Comparison of ENCODE assay signal across 8 cellular contexts in the genomic region with DNA sequence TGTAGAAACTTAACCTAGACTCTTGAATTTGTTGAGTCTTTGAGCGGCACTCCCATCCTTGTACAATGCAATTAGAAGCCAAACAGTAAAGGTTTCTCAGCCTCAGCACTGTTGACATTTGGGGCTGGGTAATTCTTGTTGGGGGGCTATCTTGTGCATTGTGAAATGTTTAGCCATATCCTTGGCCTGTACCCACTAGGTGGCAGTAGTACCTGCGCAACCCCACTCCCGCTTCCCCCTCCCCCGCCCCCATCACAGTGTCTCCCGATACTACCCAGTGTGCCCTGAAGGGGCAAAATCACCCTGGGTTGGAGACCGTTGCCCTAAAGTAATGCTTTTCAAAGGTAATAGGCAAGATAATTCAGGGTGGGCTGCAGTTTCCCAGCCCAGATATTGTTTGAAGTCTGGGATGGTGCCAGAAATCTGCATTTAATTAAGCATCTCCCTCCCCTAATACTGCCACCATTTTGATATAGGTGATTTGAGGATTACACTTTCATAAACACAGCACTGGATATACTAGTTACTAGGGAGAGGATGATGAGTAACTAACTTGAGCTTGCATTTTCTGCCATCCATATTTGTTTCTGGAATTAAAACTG. TPM values are rescaled to one million over a fixed set of nuclear protein-coding genes. Genes with fewer than 3 reads are reported as not detected.
DNase-seq lines count a peak whose midpoint lies in the region; ATAC-seq lines count a peak whose summit lies in the region.

No MANE protein-coding gene starts in this region.

- intact Hi-C loops in right cardiac atrium (cut with DNase I) = no loop called here

- H3K27me3 ChIP-seq in right cardiac atrium (ENCODE audit: control insufficient read depth, insufficient read depth) (no peaks in the 10 kb centered on the region), skeletal muscle satellite cell (ENCODE audit: control insufficient read depth, insufficient read depth, low read length) (no peaks in the 10 kb centered on the region)

- 17% methylated on average over 6 of the region's 6 CpGs for whole genome bisulfite sequencing in right cardiac atrium

- peaks cover 18% of the 10 kb centered on the region for H3K4me1 Mint-ChIP-seq in T-helper 1 cell treated with Interleukin-12 subunit alpha and Interleukin-12 subunit beta and Interleukin-4 antibody, amounts not matched to agents 30 μg/mL and 1 μg/mL, for 36 hours (ENCODE audit: low read depth)

- H3K4me1 ChIP-seq in right cardiac atrium (ENCODE audit: control insufficient read depth, insufficient read depth, low read length) (no peaks in the 10 kb centered on the region), skeletal muscle satellite cell (ENCODE audit: control insufficient read depth, insufficient read depth, low read length) (peaks cover 14% of the 10 kb centered on the region)

- no peak overlapping the region for H3K9ac ChIP-seq in skeletal muscle satellite cell (ENCODE audit: low read depth, low read length)

- no peak overlapping the region for H3K27ac Mint-ChIP-seq in T-helper 1 cell treated with Interleukin-12 subunit alpha and Interleukin-12 subunit beta and Interleukin-4 antibody, amounts not matched to agents 30 μg/mL and 1 μg/mL, for 36 hours

- peaks cover 25% of the 10 kb centered on the region for H3K36me3 ChIP-seq in skeletal muscle satellite cell (ENCODE audit: insufficient read depth, low read length)

- H3K4me3 ChIP-seq in right cardiac atrium (ENCODE audit: low read length) (no peak overlapping the region), skeletal muscle satellite cell (ENCODE audit: low read length) (no peak overlapping the region)

- H3K4me2 ChIP-seq in skeletal muscle satellite cell (ENCODE audit: low read length) = peak overlapping the region; percentile 64

- no peak overlapping the region for H3K27ac ChIP-seq in right cardiac atrium (ENCODE audit: low read length)

- peak overlapping the region; percentile 63 for H3K4me3 Mint-ChIP-seq in T-helper 1 cell treated with Interleukin-12 subunit alpha and Interleukin-12 subunit beta and Interleukin-4 antibody, amounts not matched to agents 30 μg/mL and 1 μg/mL, for 36 hours

- H3K9me3 Mint-ChIP-seq in T-helper 1 cell treated with Interleukin-12 subunit alpha and Interleukin-12 subunit beta and Interleukin-4 antibody, amounts not matched to agents 30 μg/mL and 1 μg/mL, for 36 hours = no peaks in the 10 kb centered on the region

- peaks cover 26% of the 10 kb centered on the region for H3K36me3 Mint-ChIP-seq in T-helper 1 cell treated with Interleukin-12 subunit alpha and Interleukin-12 subunit beta and Interleukin-4 antibody, amounts not matched to agents 30 μg/mL and 1 μg/mL, for 36 hours (ENCODE audit: low read depth)

- H3K9me3 ChIP-seq in right cardiac atrium (ENCODE audit: control insufficient read depth, low read length) = no peaks in the 10 kb centered on the region
- no peaks in the 10 kb centered on the region for H3K9me3 ChIP-seq in skeletal muscle satellite cell (replicated peaks; ENCODE audit: low read length)

- DNase-seq in GDM1 (lab: John Stamatoyannopoulos, UW) = peak; percentile 29
- DNase-seq in NAMALWA (ENCODE audit: low spot score) = peak; percentile 90
- peak; percentile 51 for DNase-seq in activated naive CD8-positive, alpha-beta T cell treated with anti-CD3 and anti-CD28 coated beads, Interleukin-2, amount 50 U/mL, for 16 hours (ENCODE audit: low read depth, low spot score)
- DNase-seq in right cardiac atrium = peak in 1 of 3 donors; percentile 17

- ATAC-seq in right cardiac atrium = peak; percentile 48 to 49
- no peak for ATAC-seq in GM19328 (IDR thresholded peaks at IDR 0.05; ENCODE audit: unreplicated experiment)
- no peak for ATAC-seq in HG02938 (IDR thresholded peaks at IDR 0.05; ENCODE audit: unreplicated experiment)

- no peaks in the 10 kb centered on the region for H3K27me3 Mint-ChIP-seq in T-helper 1 cell treated with Interleukin-12 subunit alpha and Interleukin-12 subunit beta and Interleukin-4 antibody, amounts not matched to agents 30 μg/mL and 1 μg/mL, for 36 hours (ENCODE audit: low read depth)

RNA-seq across cellular contexts. Expression of gene COX6A1, which starts 1.8 kb away (rescaled TPM):
- 100 to 1,000 TPM; 132 to 197 (median 183) TPM for total RNA-seq in right cardiac atrium
- polyA plus RNA-seq in right cardiac atrium = 553 TPM
- 325 and 378 TPM in 2 replicates for total RNA-seq in skeletal muscle satellite cell (2012; rRNA removed)

RNA-seq across cellular contexts. Expression of gene TRIAP1, which starts 6.4 kb away (rescaled TPM):
- 10 to 100 TPM; 11.5 to 16.2 (median 12.8) TPM for total RNA-seq in right cardiac atrium
- 16.8 TPM for polyA plus RNA-seq in right cardiac atrium
- 32.4 and 37.4 TPM in 2 replicates for total RNA-seq in skeletal muscle satellite cell (2012; rRNA removed)

RNA-seq across cellular contexts. Expression of gene GATC, which starts 6.5 kb away (rescaled TPM):
- total RNA-seq in right cardiac atrium = 10 to 100 TPM; 14.1 to 16.2 (median 15.5) TPM
- 7.2 TPM for polyA plus RNA-seq in right cardiac atrium
- 17.7 and 21.0 TPM in 2 replicates for total RNA-seq in skeletal muscle satellite cell (2012; rRNA removed)

RNA-seq across cellular contexts. Expression of gene SRSF9, which starts 29.8 kb away (rescaled TPM):
- 10 to 100 TPM; 43.5 to 59.5 (median 47.9) TPM for total RNA-seq in right cardiac atrium
- polyA plus RNA-seq in right cardiac atrium = 40.3 TPM
- total RNA-seq in skeletal muscle satellite cell (2012; rRNA removed) = 148 and 158 TPM in 2 replicates

RNA-seq across cellular contexts. Expression of gene DYNLL1, which starts 56.2 kb away (rescaled TPM):
- 100 to 1,000 TPM; 164 to 299 (median 224) TPM for total RNA-seq in right cardiac atrium
- 350 TPM for polyA plus RNA-seq in right cardiac atrium
- total RNA-seq in skeletal muscle satellite cell (2012; rRNA removed) = 281 and 386 TPM in 2 replicates

Comparison
In these comparisons a context has a peak if more than half of its experiments do, and no peak if none do; other contexts are left out.
1. ATAC-seq: peak in right cardiac atrium (2 of 2); none in GM19328 (single experiment) and HG02938 (single experiment).